In the genomic region with DNA sequence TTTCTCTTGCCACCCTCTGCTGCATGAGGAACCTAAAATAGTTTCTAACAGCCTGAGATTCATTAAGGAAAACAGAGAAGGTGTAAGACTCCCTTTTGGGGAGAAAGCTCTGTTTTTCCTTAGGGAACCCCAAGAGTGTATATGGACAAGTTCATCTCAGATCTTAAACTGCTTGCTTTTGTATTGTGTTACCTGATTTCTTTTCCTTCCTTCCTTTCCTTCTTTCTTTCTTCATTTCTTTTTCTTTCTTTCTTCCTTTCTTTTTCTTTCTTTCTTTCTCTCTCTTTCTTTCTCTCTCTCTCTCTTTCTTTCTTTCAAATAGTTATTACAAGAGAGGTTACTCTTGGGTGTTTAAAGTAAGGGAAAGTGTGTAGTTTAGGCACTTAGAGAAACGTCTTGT, we compare ENCODE assay signal across 15 cellular contexts. TPM values are rescaled to one million over a fixed set of nuclear protein-coding genes. Genes with fewer than 3 reads are reported as not detected.
DNase-seq lines count a peak whose midpoint lies in the region; ATAC-seq and TF ChIP-seq lines count a peak whose summit lies in the region.
"Had no signal": no experiment of that assay in that cellular context is flagged by ENCODE, and none has a peak within 500 bp of the region (broad histone marks: within the 10 kb centered on the region; RNA-seq: fewer than 3 reads in every experiment).

No MANE protein-coding gene starts in this region.

- TF ChIP-seq CTCF in PC-9 (conservative IDR thresholded peaks at IDR 0.05): no peak
- no peak for TF ChIP-seq CTCF in nephron (IDR thresholded peaks at IDR 0.05; ENCODE audit: unreplicated experiment in 3 of 3)
- no peak for TF ChIP-seq CTCF in mucosa of descending colon (IDR thresholded peaks at IDR 0.05)

- H2AFZ ChIP-seq in PC-9: 0 out of 2 replicates have a peak overlapping the region, but pooled peaks have one; percentile 43

- POLR2A ChIA-PET in PC-9 (lab: Charles Lee; ENCODE audit: unreplicated experiment): no interaction called here

- H3K9me3 ChIP-seq in PC-9 (ENCODE audit: insufficient read depth, low read depth) (no peaks in the 10 kb centered on the region), mucosa of descending colon (no peaks in the 10 kb centered on the region)

- no peaks in the 10 kb centered on the region for H3K27me3 Mint-ChIP-seq in activated naive CD8-positive, alpha-beta T cell treated with anti-CD3 and anti-CD28 coated beads for 36 hours
- no peaks in the 10 kb centered on the region for H3K27me3 Mint-ChIP-seq in activated naive CD8-positive, alpha-beta T cell treated with anti-CD3 and anti-CD28 coated beads, Interleukin-2, amount 50 U/mL, for 24 hours
- H3K27me3 Mint-ChIP-seq in nephron (ENCODE audit: low read depth): peaks cover 4% of the 10 kb centered on the region
- no peaks in the 10 kb centered on the region for H3K27me3 Mint-ChIP-seq in stimulated activated naive CD8-positive, alpha-beta T cell treated with anti-CD3 and anti-CD28 coated beads, Interleukin-15, amount 100 ng/mL, for 72 hours

- CTCF ChIA-PET in PC-9 (lab: Charles Lee): no interaction called here

- H3K4me3 ChIP-seq in PC-9: no peak overlapping the region
- H3K4me3 ChIP-seq in mucosa of descending colon: no peak overlapping the region
- H3K4me3 ChIP-seq: BLaER1 treated with 17β-estradiol and CSF1 and Interleukin-3, amounts not matched to agents 10 nM and 100 nM had no signal

- H3K9me3 Mint-ChIP-seq in activated naive CD8-positive, alpha-beta T cell treated with anti-CD3 and anti-CD28 coated beads for 36 hours: no peaks in the 10 kb centered on the region
- H3K9me3 Mint-ChIP-seq in activated naive CD8-positive, alpha-beta T cell treated with anti-CD3 and anti-CD28 coated beads, Interleukin-2, amount 50 U/mL, for 24 hours: no peaks in the 10 kb centered on the region
- H3K9me3 Mint-ChIP-seq in nephron: peaks cover 3% of the 10 kb centered on the region
- no peaks in the 10 kb centered on the region for H3K9me3 Mint-ChIP-seq in stimulated activated naive CD8-positive, alpha-beta T cell treated with anti-CD3 and anti-CD28 coated beads, Interleukin-15, amount 100 ng/mL, for 72 hours
- no peaks in the 10 kb centered on the region for H3K9me3 Mint-ChIP-seq in stimulated activated effector memory CD8-positive, alpha-beta T cell treated with anti-CD3 and anti-CD28 coated beads, Interleukin-12 subunit alpha, Interleukin-12 subunit beta, amount 100 ng/mL, for 72 hours
- H3K9me3 Mint-ChIP-seq: CD4-positive, CD25-positive, alpha-beta regulatory T cell had no signal

- no peak overlapping the region for H3K4me2 ChIP-seq in PC-9
- H3K4me2 ChIP-seq: BLaER1 treated with 17β-estradiol and CSF1 and Interleukin-3, amounts not matched to agents 10 nM and 100 nM had no signal

- no peak for DNase-seq in activated naive CD8-positive, alpha-beta T cell treated with anti-CD3 and anti-CD28 coated beads for 36 hours
- DNase-seq in activated naive CD8-positive, alpha-beta T cell treated with anti-CD3 and anti-CD28 coated beads, Interleukin-2, amount 50 U/mL, for 24 hours: no peak
- DNase-seq in PC-9 (no peak), mucosa of descending colon (no peak)
- no peak for DNase-seq in stimulated activated naive CD8-positive, alpha-beta T cell treated with anti-CD3 and anti-CD28 coated beads, Interleukin-15, amount 100 ng/mL, for 72 hours
- no peak for DNase-seq in stimulated activated effector memory CD8-positive, alpha-beta T cell treated with anti-CD3 and anti-CD28 coated beads, Interleukin-12 subunit alpha, Interleukin-12 subunit beta, amount 100 ng/mL, for 72 hours (ENCODE audit: low spot score in 2 of 2)
- DNase-seq: ACHN; CD4-positive, CD25-positive, alpha-beta regulatory T cell; DMS153; DMS79 treated with DMSO at 0.1 percent for 48 hours; EL had no signal

- ATAC-seq in activated naive CD8-positive, alpha-beta T cell treated with anti-CD3 and anti-CD28 coated beads, Interleukin-2, amount 50 U/mL, for 24 hours: no peak
- no peak for ATAC-seq in stimulated activated naive CD8-positive, alpha-beta T cell treated with anti-CD3 and anti-CD28 coated beads, Interleukin-15, amount 100 ng/mL, for 72 hours
- no peak for ATAC-seq in mucosa of descending colon
- no peak for ATAC-seq in stimulated activated effector memory CD8-positive, alpha-beta T cell treated with anti-CD3 and anti-CD28 coated beads, Interleukin-12 subunit alpha, Interleukin-12 subunit beta, amount 100 ng/mL, for 72 hours
- ATAC-seq: HCT116 had no signal

- H3K4me1 Mint-ChIP-seq in activated naive CD8-positive, alpha-beta T cell treated with anti-CD3 and anti-CD28 coated beads for 36 hours: peaks cover 12% of the 10 kb centered on the region
- H3K4me1 Mint-ChIP-seq in activated naive CD8-positive, alpha-beta T cell treated with anti-CD3 and anti-CD28 coated beads, Interleukin-2, amount 50 U/mL, for 24 hours: peaks cover 14% of the 10 kb centered on the region
- H3K4me1 Mint-ChIP-seq in nephron: peaks cover 4% of the 10 kb centered on the region
- H3K4me1 Mint-ChIP-seq in stimulated activated naive CD8-positive, alpha-beta T cell treated with anti-CD3 and anti-CD28 coated beads, Interleukin-15, amount 100 ng/mL, for 72 hours: peaks cover 16% of the 10 kb centered on the region
- peaks cover 15% of the 10 kb centered on the region for H3K4me1 Mint-ChIP-seq in stimulated activated effector memory CD8-positive, alpha-beta T cell treated with anti-CD3 and anti-CD28 coated beads, Interleukin-12 subunit alpha, Interleukin-12 subunit beta, amount 100 ng/mL, for 72 hours

- no peaks in the 10 kb centered on the region for H3K79me2 ChIP-seq in PC-9 (ENCODE audit: low read depth)

- H3F3A ChIP-seq in PC-9 (ENCODE audit: insufficient read depth, low read depth): peaks cover 4% of the 10 kb centered on the region; the same call in 1 of the 2 replicates

- intact Hi-C loops in PC-9 (cut with micrococcal nuclease; ENCODE audit: unreplicated experiment): no loop called here
- intact Hi-C loops in mucosa of descending colon (cut with DNase I, micrococcal nuclease): no loop called here

- no peaks in the 10 kb centered on the region for H3K27me3 ChIP-seq in PC-9 (ENCODE audit: insufficient read depth, low read depth)
- H3K27me3 ChIP-seq: BLaER1 treated with 17β-estradiol and CSF1 and Interleukin-3, amounts not matched to agents 10 nM and 100 nM had no signal

- no peak overlapping the region for H3K27ac ChIP-seq in PC-9
- H3K27ac ChIP-seq: BLaER1 treated with 17β-estradiol and CSF1 and Interleukin-3, amounts not matched to agents 10 nM and 100 nM; HL-60 had no signal

- H3K4me1 ChIP-seq in PC-9 (replicated peaks; ENCODE audit: insufficient read depth) (peaks cover 5% of the 10 kb centered on the region), mucosa of descending colon (ENCODE audit: low read depth) (peaks cover 10% of the 10 kb centered on the region)

- no peak overlapping the region for H3K4me3 Mint-ChIP-seq in activated naive CD8-positive, alpha-beta T cell treated with anti-CD3 and anti-CD28 coated beads for 36 hours
- no peak overlapping the region for H3K4me3 Mint-ChIP-seq in activated naive CD8-positive, alpha-beta T cell treated with anti-CD3 and anti-CD28 coated beads, Interleukin-2, amount 50 U/mL, for 24 hours
- peak overlapping the region in 1 of 3 experiments; percentile 6 for H3K4me3 Mint-ChIP-seq in nephron
- H3K4me3 Mint-ChIP-seq in stimulated activated naive CD8-positive, alpha-beta T cell treated with anti-CD3 and anti-CD28 coated beads, Interleukin-15, amount 100 ng/mL, for 72 hours: no peak overlapping the region
- no peak overlapping the region for H3K4me3 Mint-ChIP-seq in stimulated activated effector memory CD8-positive, alpha-beta T cell treated with anti-CD3 and anti-CD28 coated beads, Interleukin-12 subunit alpha, Interleukin-12 subunit beta, amount 100 ng/mL, for 72 hours
- H3K4me3 Mint-ChIP-seq: CD4-positive, CD25-positive, alpha-beta regulatory T cell had no signal

- no TSS peak for BruUV-seq in PC-9 (replicated peaks; lab: Mats Ljungman, UMichigan)

- no peaks in the 10 kb centered on the region for H3K36me3 Mint-ChIP-seq in activated naive CD8-positive, alpha-beta T cell treated with anti-CD3 and anti-CD28 coated beads for 36 hours
- no peaks in the 10 kb centered on the region for H3K36me3 Mint-ChIP-seq in activated naive CD8-positive, alpha-beta T cell treated with anti-CD3 and anti-CD28 coated beads, Interleukin-2, amount 50 U/mL, for 24 hours (ENCODE audit: low read depth)
- no peaks in the 10 kb centered on the region for H3K36me3 Mint-ChIP-seq in nephron (ENCODE audit: low read depth)
- H3K36me3 Mint-ChIP-seq in stimulated activated effector memory CD8-positive, alpha-beta T cell treated with anti-CD3 and anti-CD28 coated beads, Interleukin-12 subunit alpha, Interleukin-12 subunit beta, amount 100 ng/mL, for 72 hours: no peaks in the 10 kb centered on the region
- H3K36me3 Mint-ChIP-seq: CD4-positive, CD25-positive, alpha-beta regulatory T cell had no signal

- H3K27ac Mint-ChIP-seq in activated naive CD8-positive, alpha-beta T cell treated with anti-CD3 and anti-CD28 coated beads for 36 hours: peak overlapping the region; percentile 8
- H3K27ac Mint-ChIP-seq in activated naive CD8-positive, alpha-beta T cell treated with anti-CD3 and anti-CD28 coated beads, Interleukin-2, amount 50 U/mL, for 24 hours: no peak overlapping the region
- peak overlapping the region in 2 of 3 experiments; percentile 12 to 17 for H3K27ac Mint-ChIP-seq in nephron
- no peak overlapping the region for H3K27ac Mint-ChIP-seq in stimulated activated naive CD8-positive, alpha-beta T cell treated with anti-CD3 and anti-CD28 coated beads, Interleukin-15, amount 100 ng/mL, for 72 hours
- H3K27ac Mint-ChIP-seq in stimulated activated effector memory CD8-positive, alpha-beta T cell treated with anti-CD3 and anti-CD28 coated beads, Interleukin-12 subunit alpha, Interleukin-12 subunit beta, amount 100 ng/mL, for 72 hours: no peak overlapping the region

- H3K36me3 ChIP-seq in PC-9 (ENCODE audit: low read depth): no peaks in the 10 kb centered on the region
- H3K36me3 ChIP-seq in mucosa of descending colon (ENCODE audit: low read depth): no peaks in the 10 kb centered on the region
- H3K36me3 ChIP-seq: BLaER1 treated with 17β-estradiol and CSF1 and Interleukin-3, amounts not matched to agents 10 nM and 100 nM had no signal

- H3K9me2 ChIP-seq in PC-9 (ENCODE audit: insufficient read depth): no peaks in the 10 kb centered on the region

- H4K20me1 ChIP-seq in PC-9 (ENCODE audit: insufficient read depth): no peaks in the 10 kb centered on the region
- H4K20me1 ChIP-seq: BLaER1 treated with 17β-estradiol and CSF1 and Interleukin-3, amounts not matched to agents 10 nM and 100 nM had no signal

RNA-seq across cellular contexts. Expression of a gene that starts 5.3 kb away (rescaled TPM):
- 10 to 100 TPM; 23.8 to 24.8 TPM for total RNA-seq in activated naive CD8-positive, alpha-beta T cell treated with anti-CD3 and anti-CD28 coated beads for 36 hours
- total RNA-seq in PC-9 (2021) (28.8 and 35.0 TPM in 2 replicates), mucosa of descending colon (10 to 100 TPM in 1 of 3 donors, 1 to 10 TPM in 2; 2.9 to 12.1 (median 7.7) TPM)

RNA-seq across cellular contexts. Expression of a gene that starts 38.5 kb away (rescaled TPM):
- 10 to 100 TPM; 59.4 to 63.0 TPM for total RNA-seq in activated naive CD8-positive, alpha-beta T cell treated with anti-CD3 and anti-CD28 coated beads for 36 hours
- total RNA-seq in PC-9 (2021) (61.9 and 71.2 TPM in 2 replicates), mucosa of descending colon (100 to 1,000 TPM in 1 of 3 donors, 10 to 100 TPM in 2; 67.2 to 103 (median 94.6) TPM)

Comparison
In these comparisons a context has a peak if more than half of its experiments do, and no peak if none do; other contexts are left out.
1. H3K27ac Mint-ChIP-seq: peak in activated naive CD8-positive, alpha-beta T cell treated with anti-CD3 and anti-CD28 coated beads for 36 hours (single experiment) and nephron (2 of 3); none in activated naive CD8-positive, alpha-beta T cell treated with anti-CD3 and anti-CD28 coated beads, Interleukin-2, amount 50 U/mL, for 24 hours (single experiment), stimulated activated naive CD8-positive, alpha-beta T cell treated with anti-CD3 and anti-CD28 coated beads, Interleukin-15, amount 100 ng/mL, for 72 hours (0 of 2) and stimulated activated effector memory CD8-positive, alpha-beta T cell treated with anti-CD3 and anti-CD28 coated beads, Interleukin-12 subunit alpha, Interleukin-12 subunit beta, amount 100 ng/mL, for 72 hours (single experiment).